In the genomic region with DNA sequence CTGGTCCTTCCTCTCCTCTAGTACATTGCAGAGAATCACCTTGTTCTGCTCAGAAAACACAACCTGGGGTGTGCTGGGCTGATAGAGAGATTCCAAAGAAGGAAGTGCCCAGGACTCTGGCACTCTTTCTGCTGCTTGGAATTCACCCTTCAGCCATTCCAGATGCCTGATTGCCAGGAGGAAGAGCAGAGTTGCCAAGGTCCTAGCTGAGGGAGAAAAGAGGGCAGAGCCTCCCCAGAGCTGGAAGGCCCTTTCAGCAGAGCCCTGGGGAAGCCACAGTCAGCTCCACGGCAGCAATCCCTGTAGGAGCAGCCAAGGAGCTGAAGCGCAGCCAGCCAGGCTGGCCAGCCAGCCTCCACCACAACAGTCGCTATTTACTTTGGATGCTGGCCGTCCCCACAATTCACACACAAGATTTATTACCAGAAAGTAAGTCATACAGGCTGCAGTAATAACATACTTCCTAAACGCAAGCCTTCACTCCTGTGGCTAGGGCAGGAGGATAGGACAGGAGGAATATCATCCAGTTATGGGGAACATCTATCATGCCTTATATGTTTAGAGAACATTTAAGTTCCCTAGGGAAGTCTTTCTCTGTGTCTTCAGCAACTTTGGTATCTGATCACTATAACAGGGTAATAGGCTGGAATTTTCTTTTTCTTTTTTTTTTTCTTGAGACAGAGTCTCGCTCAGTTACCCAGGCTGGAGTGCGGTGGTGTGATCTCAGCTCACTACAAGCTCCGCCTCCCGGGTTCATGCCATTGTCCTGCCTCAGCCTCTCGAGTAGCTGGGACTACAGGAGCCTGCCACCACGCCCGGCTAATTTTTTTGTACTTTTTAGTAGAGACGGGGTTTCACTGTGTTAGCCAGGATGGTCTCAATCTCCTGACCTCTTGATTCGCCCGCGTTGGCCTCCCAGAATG, we compare ENCODE assay signal across 10 cellular contexts. TPM values are rescaled to one million over a fixed set of nuclear protein-coding genes. Genes with fewer than 3 reads are reported as not detected.
A peak's percentile ranks its signal among the peaks of the same experiment; 100 is the strongest.
DNase-seq lines count a peak whose midpoint lies in the region; ATAC-seq and TF ChIP-seq lines count a peak whose summit lies in the region.
"Had no signal": no experiment of that assay in that cellular context is flagged by ENCODE, and none has a peak within 500 bp of the region (broad histone marks: within the 10 kb centered on the region; RNA-seq: fewer than 3 reads in every experiment).

No MANE protein-coding gene starts in this region.

- H3K27me3 ChIP-seq in lower lobe of right lung (ENCODE audit: low read depth) = no peaks in the 10 kb centered on the region
- no peaks in the 10 kb centered on the region for H3K27me3 ChIP-seq in tibial artery

- intact Hi-C loops in lower lobe of right lung (cut with DNase I) = no loop called here
- intact Hi-C loops in tibial artery (cut with DNase I; ENCODE audit: low total_unique reads) = no loop called here

- ATAC-seq in lower lobe of right lung = peak; percentile 92 to 93
- no peak for ATAC-seq in activated naive CD4-positive, alpha-beta T cell treated with anti-CD3 and anti-CD28 coated beads, Interleukin-2, amount 50 U/mL, for 72 hours
- ATAC-seq: activated CD4-positive, alpha-beta T cell treated with anti-CD3 and anti-CD28 coated beads for 36 hours had no signal

- H3K27ac Mint-ChIP-seq in activated naive CD4-positive, alpha-beta T cell treated with anti-CD3 and anti-CD28 coated beads, Interleukin-2, amount 50 U/mL, for 72 hours = no peak overlapping the region
- H3K27ac Mint-ChIP-seq: activated CD4-positive, alpha-beta T cell treated with anti-CD3 and anti-CD28 coated beads for 36 hours had no signal

- H3K9me3 ChIP-seq in lower lobe of right lung = no peaks in the 10 kb centered on the region
- H3K9me3 ChIP-seq in tibial artery = no peaks in the 10 kb centered on the region

- H3K27ac ChIP-seq in cingulate gyrus (ENCODE audit: low read depth, low read length) (peak overlapping the region; percentile 58), lower lobe of right lung (peak overlapping the region; percentile 88), tibial artery (peak overlapping the region; percentile 81 to 82)

- H3K4me1 ChIP-seq in lower lobe of right lung = peaks cover 20% of the 10 kb centered on the region
- peaks cover 7 to 36% (median 22%) of the 10 kb centered on the region in 4 donors for H3K4me1 ChIP-seq in tibial artery

- H3K4me3 ChIP-seq in lower lobe of right lung (peak overlapping the region; percentile 27), tibial artery (peak overlapping the region; percentile 33 to 35)

- no peak for TF ChIP-seq CTCF in lower lobe of right lung (IDR thresholded peaks at IDR 0.05)
- TF ChIP-seq CTCF in tibial artery (IDR thresholded peaks at IDR 0.05) = no peak

- H3K36me3 Mint-ChIP-seq in activated naive CD4-positive, alpha-beta T cell treated with anti-CD3 and anti-CD28 coated beads, Interleukin-2, amount 50 U/mL, for 72 hours = no peaks in the 10 kb centered on the region

- no peaks in the 10 kb centered on the region for H3K9me3 Mint-ChIP-seq in activated naive CD4-positive, alpha-beta T cell treated with anti-CD3 and anti-CD28 coated beads, Interleukin-2, amount 50 U/mL, for 72 hours

- H3K36me3 ChIP-seq in lower lobe of right lung (no peaks in the 10 kb centered on the region), tibial artery (no peaks in the 10 kb centered on the region)

- DNase-seq in NCI-H1092 (lab: John Stamatoyannopoulos, UW) (peak; percentile 24), lower lobe of right lung (peak; percentile 86), tibial artery (peak; percentile 92 to 96), SIG-M5 (lab: John Stamatoyannopoulos, UW) (no peak), NCI-H1436 treated with DMSO at 0.1 percent for 48 hours (lab: John Stamatoyannopoulos, UW) (no peak)
- DNase-seq in activated naive CD4-positive, alpha-beta T cell treated with anti-CD3 and anti-CD28 coated beads, Interleukin-2, amount 50 U/mL, for 72 hours (ENCODE audit: low spot score in 2 of 2) = no peak
- no peak for DNase-seq in NK-92 treated with Interleukin-12 subunit alpha and Interleukin-12 subunit beta, amount 100 ng/mL, for 24 hours (lab: John Stamatoyannopoulos, UW)
- DNase-seq: activated CD4-positive, alpha-beta T cell treated with anti-CD3 and anti-CD28 coated beads for 36 hours; Kasumi-1 had no signal

RNA-seq across cellular contexts. Expression of a gene that starts 36.6 kb away (rescaled TPM):
- 19.3 TPM for total RNA-seq in lower lobe of right lung
- total RNA-seq in activated naive CD4-positive, alpha-beta T cell treated with anti-CD3 and anti-CD28 coated beads, Interleukin-2, amount 50 U/mL, for 72 hours = not detected
- total RNA-seq: activated CD4-positive, alpha-beta T cell treated with anti-CD3 and anti-CD28 coated beads for 36 hours had no signal

Comparison
In these comparisons a context has a peak if more than half of its experiments do, and no peak if none do; other contexts are left out.
1. DNase-seq: peak in NCI-H1092 (single experiment), lower lobe of right lung (single experiment) and tibial artery (2 of 2); none in activated naive CD4-positive, alpha-beta T cell treated with anti-CD3 and anti-CD28 coated beads, Interleukin-2, amount 50 U/mL, for 72 hours (0 of 2), SIG-M5 (single experiment), NK-92 treated with Interleukin-12 subunit alpha and Interleukin-12 subunit beta, amount 100 ng/mL, for 24 hours (single experiment) and NCI-H1436 treated with DMSO at 0.1 percent for 48 hours (single experiment).
2. ATAC-seq: peak in lower lobe of right lung (2 of 2); none in activated naive CD4-positive, alpha-beta T cell treated with anti-CD3 and anti-CD28 coated beads, Interleukin-2, amount 50 U/mL, for 72 hours (0 of 2).
3. RNA of a gene that starts 36.6 kb away (total RNA-seq): 19.3 TPM in lower lobe of right lung (single experiment); not detected in activated naive CD4-positive, alpha-beta T cell treated with anti-CD3 and anti-CD28 coated beads, Interleukin-2, amount 50 U/mL, for 72 hours; every median in the first group is over 10 times any median in the second.
4. Peak in every context shown above with its lines, with median percentiles within 50 percentile points of each other: H3K27ac ChIP-seq.